In the genomic region with DNA sequence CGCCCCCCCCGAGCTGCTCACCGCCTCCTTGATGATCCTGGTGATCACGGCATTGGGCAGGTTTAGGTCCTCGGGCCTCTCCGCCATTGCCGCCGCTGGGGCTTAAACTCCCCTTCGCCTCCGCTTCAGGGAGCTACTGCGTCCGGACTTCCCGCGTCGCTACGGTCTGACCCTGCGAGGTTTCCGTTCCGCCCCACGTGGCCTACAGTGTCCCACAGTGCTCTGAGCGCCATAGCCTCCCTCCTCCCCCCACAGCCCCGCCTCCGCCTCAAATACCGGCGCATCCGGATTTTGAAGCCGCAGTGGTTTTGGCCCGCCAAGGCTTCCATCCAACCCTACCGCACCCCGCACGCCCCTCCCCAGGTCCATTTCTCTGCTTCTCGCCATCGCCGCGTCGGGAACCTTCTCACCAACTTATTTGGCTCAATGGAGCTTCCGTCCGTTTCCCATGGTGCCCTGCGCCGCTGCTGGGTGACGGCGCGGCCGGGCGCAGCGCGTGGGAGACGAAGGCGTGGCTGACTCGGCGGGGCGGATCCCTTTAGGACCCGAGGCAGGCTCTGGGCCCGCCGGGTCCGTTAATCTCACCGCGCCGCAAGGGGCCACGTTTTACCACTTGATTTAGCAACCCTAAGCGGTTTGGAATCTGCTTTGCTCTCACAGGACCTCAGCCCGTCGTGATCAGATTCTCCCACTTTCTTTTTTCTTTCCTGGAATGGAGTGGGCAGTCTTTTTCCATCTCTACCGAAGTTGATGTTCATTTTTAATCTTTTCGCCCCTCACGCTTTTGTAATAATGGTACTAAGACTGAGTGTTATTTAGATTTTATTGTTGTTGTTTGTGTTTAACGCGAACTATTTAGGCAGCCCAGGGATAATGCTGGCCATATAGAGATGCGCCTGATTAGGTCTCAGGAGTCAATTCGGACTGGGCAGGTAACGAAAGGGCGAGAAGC, we compare ENCODE assay signal across 8 cellular contexts. TPM values are rescaled to one million over a fixed set of nuclear protein-coding genes. Genes with fewer than 3 reads are reported as not detected.
DNase-seq lines count a peak whose midpoint lies in the region; TF ChIP-seq lines count a peak whose summit lies in the region.

A gene with protein sequence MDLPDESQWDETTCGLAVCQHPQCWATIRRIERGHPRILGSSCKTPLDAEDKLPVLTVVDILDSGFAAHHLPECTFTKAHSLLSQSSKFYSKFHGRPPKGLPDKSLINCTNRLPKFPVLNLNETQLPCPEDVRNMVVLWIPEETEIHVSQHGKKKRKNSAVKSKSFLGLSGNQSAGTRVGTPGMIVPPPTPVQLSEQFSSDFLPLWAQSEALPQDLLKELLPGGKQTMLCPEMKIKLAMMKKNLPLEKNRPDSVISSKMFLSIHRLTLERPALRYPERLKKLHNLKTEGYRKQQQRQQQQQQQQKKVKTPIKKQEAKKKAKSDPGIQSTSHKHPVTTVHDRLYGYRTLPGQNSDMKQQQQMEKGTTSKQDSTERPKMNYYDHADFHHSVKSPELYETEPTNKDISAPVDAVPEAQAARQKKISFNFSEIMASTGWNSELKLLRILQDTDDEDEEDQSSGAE (plus strand): TSS at position 541 of the 952 bp plus-strand sequence. CDS start 2,747 bp downstream, outside the sequence.
A gene with protein sequence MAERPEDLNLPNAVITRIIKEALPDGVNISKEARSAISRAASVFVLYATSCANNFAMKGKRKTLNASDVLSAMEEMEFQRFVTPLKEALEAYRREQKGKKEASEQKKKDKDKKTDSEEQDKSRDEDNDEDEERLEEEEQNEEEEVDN (minus strand): TSS at position 469 of the 952 bp plus-strand sequence. CDS start 382 bp downstream, at position 87.

- no peak for TF ChIP-seq CTCF in HFF-Myc (IDR thresholded peaks at IDR 0.05; ENCODE audit: low read depth, low read length, missing control alignments)

- no peaks in the 10 kb centered on the region; the same call in none of the 2 replicates for H3K4me1 ChIP-seq in SJSA1 (replicated peaks)

- H3K27ac ChIP-seq in SJSA1 = peak within 1 kb of the TSS; percentile 96

- peak; percentile 78 for DNase-seq in GM04503 (ENCODE audit: low read depth)
- DNase-seq in HFF-Myc (ENCODE audit: extremely low read depth, low read depth) = peak; percentile 87
- peak; percentile 96 for DNase-seq in MV-4-11 (lab: John Stamatoyannopoulos, UW)
- peak; percentile 92 to 93 for DNase-seq in SJSA1 (ENCODE audit: low read depth in 1 of 2, low spot score in 2 of 2)
- peak; percentile 96 for DNase-seq in activated naive CD4-positive, alpha-beta T cell treated with anti-CD3 and anti-CD28 coated beads, Interleukin-2, amount 10 ng/mL, durations not matched to agents 7 days and 5 days
- peak; percentile 94 for DNase-seq in germinal center (ENCODE audit: low spot score)
- DNase-seq in non-pigmented ciliary epithelial cell (ENCODE audit: low read depth) = peak; percentile 74
- peak; percentile 96 for DNase-seq in superior temporal gyrus (ENCODE audit: extremely low spot score)

- no peaks in the 10 kb centered on the region for H3K9me3 Mint-ChIP-seq in activated naive CD4-positive, alpha-beta T cell treated with anti-CD3 and anti-CD28 coated beads, Interleukin-2, amount 10 ng/mL, durations not matched to agents 7 days and 5 days

- peak within 1 kb of the TSS; percentile 96 for H3K4me3 ChIP-seq in HFF-Myc (replicated peaks; ENCODE audit: low read depth, low read length)
- peak within 1 kb of the TSS; percentile 78 for H3K4me3 ChIP-seq in SJSA1

- H3K4me1 Mint-ChIP-seq in activated naive CD4-positive, alpha-beta T cell treated with anti-CD3 and anti-CD28 coated beads, Interleukin-2, amount 10 ng/mL, durations not matched to agents 7 days and 5 days = peaks cover 39% of the 10 kb centered on the region

- H3K9me3 ChIP-seq in SJSA1 (replicated peaks) = no peaks in the 10 kb centered on the region

- H3K36me3 Mint-ChIP-seq in activated naive CD4-positive, alpha-beta T cell treated with anti-CD3 and anti-CD28 coated beads, Interleukin-2, amount 10 ng/mL, durations not matched to agents 7 days and 5 days = peaks cover 33% of the 10 kb centered on the region

- H3K27me3 Mint-ChIP-seq in activated naive CD4-positive, alpha-beta T cell treated with anti-CD3 and anti-CD28 coated beads, Interleukin-2, amount 10 ng/mL, durations not matched to agents 7 days and 5 days = no peaks in the 10 kb centered on the region

- H3K27ac Mint-ChIP-seq in activated naive CD4-positive, alpha-beta T cell treated with anti-CD3 and anti-CD28 coated beads, Interleukin-2, amount 10 ng/mL, durations not matched to agents 7 days and 5 days = peak within 1 kb of the TSS; percentile 99

- peaks cover 37% of the 10 kb centered on the region for H3K36me3 ChIP-seq in SJSA1

- no peaks in the 10 kb centered on the region for H3K27me3 ChIP-seq in SJSA1 (replicated peaks)

- H3K4me3 Mint-ChIP-seq in activated naive CD4-positive, alpha-beta T cell treated with anti-CD3 and anti-CD28 coated beads, Interleukin-2, amount 10 ng/mL, durations not matched to agents 7 days and 5 days = peak within 1 kb of the TSS; percentile 91

- CTCF ChIA-PET in activated naive CD4-positive, alpha-beta T cell treated with anti-CD3 and anti-CD28 coated beads, Interleukin-2, amount 10 ng/mL, durations not matched to agents 7 days and 5 days (lab: Charles Lee) = interaction anchor here (0.8 to 2.8 kb wide), 7 partner anchors 9 to 179 kb away, joined by 3 to 13 read pairs (median 9); a partner anchor contains a TSS

RNA-seq across cellular contexts. Expression of the first gene that starts in this region (rescaled TPM):
- 0.13 and 0.81 TPM in 2 replicates for total RNA-seq in SJSA1 (2014; rRNA removed; shearing (Covaris generic))

RNA-seq across cellular contexts. Expression of the second gene that starts in this region (rescaled TPM):
- total RNA-seq in SJSA1 (2014; rRNA removed; shearing (Covaris generic)) = 72.3 and 84.7 TPM in 2 replicates

Comparison
In these comparisons a context has a peak if more than half of its experiments do, and no peak if none do; other contexts are left out.
1. Peak in every context shown above with its lines: DNase-seq, H3K4me3 ChIP-seq and H3K27ac ChIP-seq.